Comparison of ENCODE assay signal across 20 cellular contexts in genomic region chr18:13259701-13260100, GRCh38. TPM values are rescaled to one million over a fixed set of nuclear protein-coding genes. Genes with fewer than 3 reads are reported as not detected.
DNase-seq lines count a peak whose midpoint lies in the region; ATAC-seq and TF ChIP-seq lines count a peak whose summit lies in the region.
"Had no signal": no experiment of that assay in that cellular context is flagged by ENCODE, and none has a peak within 500 bp of the region (broad histone marks: within the 10 kb centered on the region; RNA-seq: fewer than 3 reads in every experiment).

No MANE protein-coding gene starts in this region.

- no peaks in the 10 kb centered on the region for H3K27me3 ChIP-seq in BLaER1 treated with 17β-estradiol and CSF1 and Interleukin-3, amounts not matched to agents 10 nM and 100 nM
- no peaks in the 10 kb centered on the region for H3K27me3 ChIP-seq in Loucy (ENCODE audit: insufficient read depth, low read length, poor library complexity, severe bottlenecking)
- H3K27me3 ChIP-seq in lower lobe of right lung (ENCODE audit: low read depth) = no peaks in the 10 kb centered on the region
- H3K27me3 ChIP-seq in stomach = no peaks in the 10 kb centered on the region
- H3K27me3 ChIP-seq in hepatocyte = no peaks in the 10 kb centered on the region
- H3K27me3 ChIP-seq: Peyer's patch, testis had no signal

- intact Hi-C loops in lower lobe of right lung (cut with DNase I) (no loop called here), stomach (cut with DNase I; ENCODE audit: low total_unique reads) (loop anchor here (5.0 kb wide), 1 partner anchor 218 kb away; no protein-coding TSS in a partner anchor)

- H3K4me1 ChIP-seq in BLaER1 treated with 17β-estradiol and CSF1 and Interleukin-3, amounts not matched to agents 10 nM and 100 nM = peaks cover 64 to 100% (median 98%) of the 10 kb centered on the region in 10 experiments
- H3K4me1 ChIP-seq in Loucy (ENCODE audit: insufficient read depth, low read length, poor library complexity, severe bottlenecking) (peaks cover 18% of the 10 kb centered on the region), lower lobe of right lung (peaks cover 30% of the 10 kb centered on the region), stomach (peaks cover 3 to 53% (median 31%) of the 10 kb centered on the region in 4 donors), hepatocyte (ENCODE audit: insufficient read depth) (peaks cover 21% of the 10 kb centered on the region)
- H3K4me1 ChIP-seq: parathyroid adenoma had no signal

- peak overlapping the region in 10 of 11 experiments; percentile 46 to 75 (median 60); a peak in 15 of 22 replicates for H3K27ac ChIP-seq in BLaER1 treated with 17β-estradiol and CSF1 and Interleukin-3, amounts not matched to agents 10 nM and 100 nM
- peak overlapping the region; percentile 19 for H3K27ac ChIP-seq in lower lobe of right lung
- peak overlapping the region in 3 of 5 donors; percentile 3 to 79 (median 71) for H3K27ac ChIP-seq in stomach
- H3K27ac ChIP-seq in hepatocyte = no peak overlapping the region
- H3K27ac ChIP-seq: parathyroid adenoma had no signal

- H2AFZ ChIP-seq in Loucy (ENCODE audit: low read length) = no peak overlapping the region
- H2AFZ ChIP-seq in hepatocyte = no peak overlapping the region
- H2AFZ ChIP-seq: parathyroid adenoma had no signal

- no peak for DNase-seq in lower lobe of right lung
- DNase-seq in stomach = no peak
- no peak for DNase-seq in SKM-1 treated with dmso at 0.1 percent for 144 hours (lab: John Stamatoyannopoulos, UW; ENCODE audit: unreplicated experiment)
- no peak for DNase-seq in stimulated activated CD4-positive, alpha-beta T cell treated with anti-CD3 and anti-CD28 coated beads, Interleukin-2, amount 100 ng/mL, for 24 hours
- DNase-seq in hepatocyte (ENCODE audit: low spot score) = no peak
- DNase-seq: activated CD4-positive, alpha-beta T cell treated with anti-CD3 and anti-CD28 coated beads for 1 hour; CD4-positive, alpha-beta memory T cell; DMS 273 treated with DMSO at 0.1 percent for 48 hours; H7; immature natural killer cell; NCI-H146; NCI-H2171; NCI-H524 treated with DMSO at 0.1 percent for 48 hours; nephron progenitor cell; testis had no signal

- H3K9me2 ChIP-seq in Loucy (replicated peaks; ENCODE audit: low read depth, low read length) (no peaks in the 10 kb centered on the region), hepatocyte (replicated peaks; ENCODE audit: insufficient read depth) (peaks cover 4% of the 10 kb centered on the region)

- peak overlapping the region; percentile 84 to 99 (median 96) for H3K4me2 ChIP-seq in BLaER1 treated with 17β-estradiol and CSF1 and Interleukin-3, amounts not matched to agents 10 nM and 100 nM
- H3K4me2 ChIP-seq in Loucy (ENCODE audit: low read depth, low read length, poor library complexity, severe bottlenecking) (peak overlapping the region; percentile 62), hepatocyte (no peak overlapping the region)

- H4K20me1 ChIP-seq in BLaER1 treated with 17β-estradiol and CSF1 and Interleukin-3, amounts not matched to agents 10 nM and 100 nM = peaks cover 0 to 96% (median 0%) of the 10 kb centered on the region in 11 experiments; a peak in 6 of 22 replicates
- no peaks in the 10 kb centered on the region for H4K20me1 ChIP-seq in Loucy (ENCODE audit: insufficient read depth, low read length, poor library complexity, severe bottlenecking)
- no peaks in the 10 kb centered on the region for H4K20me1 ChIP-seq in hepatocyte (ENCODE audit: insufficient read depth, poor library complexity, severe bottlenecking)

- TF ChIP-seq POLR2A in stomach (IDR thresholded peaks at IDR 0.05) = no peak

- peak overlapping the region in 1 of 10 experiments; percentile 35; a peak in 2 of 20 replicates for H3K4me3 ChIP-seq in BLaER1 treated with 17β-estradiol and CSF1 and Interleukin-3, amounts not matched to agents 10 nM and 100 nM
- H3K4me3 ChIP-seq in Loucy (ENCODE audit: low read length, poor library complexity, severe bottlenecking) (no peak overlapping the region), lower lobe of right lung (no peak overlapping the region), stomach (no peak overlapping the region), hepatocyte (no peak overlapping the region)
- H3K4me3 ChIP-seq: Peyer's patch, testis had no signal

- 53 to 63% (median 57%) methylated on average over 7 of the region's 7 CpGs for WGBS in stomach, 5 donors
- WGBS in hepatocyte (ENCODE audit: low lambda C conversion rate, missing lambda C conversion rate) = 69% methylated on average over 7 of the region's 7 CpGs

- H3K79me2 ChIP-seq in Loucy (ENCODE audit: insufficient read depth, low read length) (peaks cover 25% of the 10 kb centered on the region; the same call in 1 of the 2 replicates), hepatocyte (peaks cover 7% of the 10 kb centered on the region)

- H3K9ac ChIP-seq in BLaER1 treated with 17β-estradiol and CSF1 and Interleukin-3, amounts not matched to agents 10 nM and 100 nM = peak overlapping the region in 9 of 11 experiments; percentile 18 to 69 (median 58); a peak in 9 of 22 replicates
- no peak overlapping the region for H3K9ac ChIP-seq in Loucy (ENCODE audit: low read depth, low read length, poor library complexity, severe bottlenecking)
- H3K9ac ChIP-seq: parathyroid adenoma had no signal

- no peak for TF ChIP-seq CTCF in Loucy (conservative IDR thresholded peaks at IDR 0.05; ENCODE audit: low read length)
- no peak for TF ChIP-seq CTCF in lower lobe of right lung (IDR thresholded peaks at IDR 0.05)
- TF ChIP-seq CTCF in stomach (IDR thresholded peaks at IDR 0.05) = no peak
- no peak for TF ChIP-seq CTCF in hepatocyte (IDR thresholded peaks at IDR 0.05; ENCODE audit: poor library complexity)

- H3K36me3 ChIP-seq in BLaER1 treated with 17β-estradiol and CSF1 and Interleukin-3, amounts not matched to agents 10 nM and 100 nM = peaks cover 0 to 8% (median 0%) of the 10 kb centered on the region in 11 experiments; a peak in 4 of 22 replicates
- H3K36me3 ChIP-seq in Loucy (ENCODE audit: insufficient read depth, low read length) (no peaks in the 10 kb centered on the region), lower lobe of right lung (no peaks in the 10 kb centered on the region), stomach (no peaks in the 10 kb centered on the region), hepatocyte (replicated peaks; ENCODE audit: insufficient read depth, low read depth) (no peaks in the 10 kb centered on the region)
- H3K36me3 ChIP-seq: Peyer's patch had no signal

- TF ChIP-seq EP300 in stomach (IDR thresholded peaks at IDR 0.05) = no peak

- no peaks in the 10 kb centered on the region for H3F3A ChIP-seq in Loucy (ENCODE audit: low read depth)

- no peak for ATAC-seq in lower lobe of right lung
- ATAC-seq: activated naive CD4-positive, alpha-beta T cell treated with anti-CD3 and anti-CD28 coated beads, Interleukin-2, amount 50 U/mL, for 72 hours had no signal

- H3K9me3 ChIP-seq in BLaER1 treated with 17β-estradiol and CSF1 and Interleukin-3, amounts not matched to agents 10 nM and 100 nM (replicated peaks in 1 of 11) = no peaks in the 10 kb centered on the region
- no peaks in the 10 kb centered on the region for H3K9me3 ChIP-seq in Loucy (ENCODE audit: insufficient read depth, low read depth, low read length)
- no peaks in the 10 kb centered on the region for H3K9me3 ChIP-seq in lower lobe of right lung
- H3K9me3 ChIP-seq in stomach = no peaks in the 10 kb centered on the region
- no peaks in the 10 kb centered on the region for H3K9me3 ChIP-seq in hepatocyte (ENCODE audit: low read depth)
- H3K9me3 ChIP-seq: Peyer's patch, testis had no signal

RNA-seq across cellular contexts. Expression of gene LDLRAD4, which starts 41.1 kb away (rescaled TPM):
- 24.6 TPM for total RNA-seq in lower lobe of right lung
- total RNA-seq in stomach = 10 to 100 TPM in 3 of 5 donors, 1 to 10 TPM in 2; 8.7 to 47.9 (median 10.3) TPM
- polyA plus RNA-seq in stomach = 1 to 10 TPM; 2.0 to 9.3 (median 4.6) TPM
- 13.3 and 15.1 TPM in 2 replicates for total RNA-seq in hepatocyte
- 17.5 and 29.0 TPM in 2 replicates for polyA plus RNA-seq in hepatocyte
